In genomic region chr4:11511321-11511720, GRCh38 we compare ENCODE assay signal across 7 cellular contexts.
"Had no signal": no experiment of that assay in that cellular context is flagged by ENCODE, and none has a peak within 500 bp of the region (broad histone marks: within the 10 kb centered on the region; RNA-seq: fewer than 3 reads in every experiment).

No MANE protein-coding gene starts in this region.

- H3K27ac ChIP-seq: GM23248 had no signal

- ATAC-seq: K562 had no signal

- H3K9ac ChIP-seq: GM23248 had no signal

- H3K36me3 ChIP-seq: HAP-1 had no signal

- H2AFZ ChIP-seq: GM23248 had no signal

- H3K4me1 ChIP-seq: HAP-1 had no signal

- H3K9me3 ChIP-seq: HAP-1 had no signal

- H3K4me3 ChIP-seq: GM23248, HAP-1, K562 had no signal

- DNase-seq: GM23248, GOT3, H7, IMR-90, KG1 had no signal
